ENCODE assay signal across 21 cellular contexts in the genomic region with DNA sequence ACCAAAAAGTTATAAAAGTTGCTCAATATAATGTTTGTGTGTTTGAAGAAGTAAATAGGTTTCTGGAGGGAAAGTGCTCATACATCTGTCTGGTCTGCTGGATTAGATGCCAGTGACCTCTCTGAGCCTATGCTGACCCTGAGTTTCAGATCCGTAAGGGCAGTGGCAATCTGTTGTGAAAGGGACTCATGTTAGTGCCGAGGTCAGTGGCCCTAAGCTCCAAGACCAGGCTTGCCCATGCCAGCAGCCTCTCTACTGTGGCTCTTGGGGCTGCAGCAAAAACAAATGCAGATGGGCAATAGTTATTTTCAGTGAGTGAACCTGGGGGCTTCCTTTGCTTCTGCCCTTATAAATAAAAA. TPM values are rescaled to one million over a fixed set of nuclear protein-coding genes. Genes with fewer than 3 reads are reported as not detected.
"Had no signal": no experiment of that assay in that cellular context is flagged by ENCODE, and none has a peak within 500 bp of the region (broad histone marks: within the 10 kb centered on the region; RNA-seq: fewer than 3 reads in every experiment).

No MANE protein-coding gene starts in this region.

- H3K27me3 ChIP-seq: pancreas, testis had no signal

- H3K36me3 ChIP-seq: pancreas had no signal

- H3K9me3 ChIP-seq: pancreas, testis had no signal

- DNase-seq: activated CD4-positive, CD25-positive, alpha-beta regulatory T cell; activated naive CD4-positive, alpha-beta T cell; activated T-cell treated with anti-CD3 and anti-CD28 coated beads, Interleukin-2, amount 50 U/mL, for 1 hour; amniotic stem cell; islet precursor cell; left colon; natural killer cell; stimulated activated CD4-positive, alpha-beta T cell treated with anti-CD3 and anti-CD28 coated beads, Interleukin-4, amount 100 ng/mL, for 24 hours; T-helper 1 cell; T-helper 9 cell had no signal

- H3K4me1 ChIP-seq: pancreas, testis had no signal

- H3K4me3 ChIP-seq: pancreas, smooth muscle cell, testis had no signal

- ATAC-seq: activated CD8-positive, alpha-beta T cell treated with anti-CD3 and anti-CD28 coated beads for 36 hours; activated T-helper 17 cell treated with anti-CD3 and anti-CD28 coated beads, Interleukin-2, amount 50 U/mL, for 72 hours; effector memory CD8-positive, alpha-beta T cell; natural killer cell; stimulated activated effector memory CD8-positive, alpha-beta T cell treated with anti-CD3 and anti-CD28 coated beads, Interleukin-12 subunit alpha, Interleukin-12 subunit beta, amount 100 ng/mL, for 72 hours had no signal

- H3K27ac ChIP-seq: epithelial cell of prostate, pancreas, testis had no signal

RNA-seq across cellular contexts. Expression of a gene that starts 9.2 kb away (rescaled TPM):
- total RNA-seq: activated CD8-positive, alpha-beta T cell treated with anti-CD3 and anti-CD28 coated beads for 36 hours; activated naive CD8-positive, alpha-beta T cell treated with anti-CD3 and anti-CD28 coated beads for 36 hours; activated T-helper 17 cell treated with anti-CD3 and anti-CD28 coated beads, Interleukin-2, amount 50 U/mL, for 72 hours; dermis blood vessel endothelial cell; smooth muscle cell had no signal

RNA-seq across cellular contexts. Expression of a gene that starts 28.3 kb away (rescaled TPM):
- total RNA-seq: activated CD8-positive, alpha-beta T cell treated with anti-CD3 and anti-CD28 coated beads for 36 hours; activated naive CD8-positive, alpha-beta T cell treated with anti-CD3 and anti-CD28 coated beads for 36 hours; activated T-helper 17 cell treated with anti-CD3 and anti-CD28 coated beads, Interleukin-2, amount 50 U/mL, for 72 hours; chondrocyte; dermis blood vessel endothelial cell; smooth muscle cell had no signal
